In genomic region chr1:154324241-154324640, GRCh38 we compare ENCODE assay signal across 9 cellular contexts. TPM values are rescaled to one million over a fixed set of nuclear protein-coding genes. Genes with fewer than 3 reads are reported as not detected.
DNase-seq lines count a peak whose midpoint lies in the region; ATAC-seq and TF ChIP-seq lines count a peak whose summit lies in the region.
"Had no signal": no experiment of that assay in that cellular context is flagged by ENCODE, and none has a peak within 500 bp of the region (broad histone marks: within the 10 kb centered on the region; RNA-seq: fewer than 3 reads in every experiment).

No MANE protein-coding gene starts in this region.

- H3K36me3 ChIP-seq in left ventricle myocardium inferior (no peaks in the 10 kb centered on the region), upper lobe of right lung (no peaks in the 10 kb centered on the region)

- H3K27ac ChIP-seq in left ventricle myocardium inferior (replicated peaks) (no peak overlapping the region), upper lobe of right lung (no peak overlapping the region)
- H3K27ac ChIP-seq: HL-60 had no signal

- H3K4me1 ChIP-seq in left ventricle myocardium inferior (peaks cover 58% of the 10 kb centered on the region), upper lobe of right lung (peaks cover 39% of the 10 kb centered on the region)

- H3K4me3 Mint-ChIP-seq in activated naive CD8-positive, alpha-beta T cell treated with anti-CD3 and anti-CD28 coated beads, Interleukin-2, amount 50 U/mL, for 24 hours, result peak overlapping the region; percentile 98
- peak overlapping the region; percentile 93 for H3K4me3 Mint-ChIP-seq in mesothelial cell of epicardium

- H3K9me3 ChIP-seq in left ventricle myocardium inferior (replicated peaks) (no peaks in the 10 kb centered on the region), upper lobe of right lung (no peaks in the 10 kb centered on the region)

- no peaks in the 10 kb centered on the region for H3K36me3 Mint-ChIP-seq in activated naive CD8-positive, alpha-beta T cell treated with anti-CD3 and anti-CD28 coated beads, Interleukin-2, amount 50 U/mL, for 24 hours (ENCODE audit: low read depth)
- no peaks in the 10 kb centered on the region for H3K36me3 Mint-ChIP-seq in mesothelial cell of epicardium

- TF ChIP-seq CTCF in left ventricle myocardium inferior (IDR thresholded peaks at IDR 0.05; ENCODE audit: borderline replicate concordance), result no peak
- no peak for TF ChIP-seq CTCF in mesothelial cell of epicardium (IDR thresholded peaks at IDR 0.05; ENCODE audit: unreplicated experiment)
- TF ChIP-seq CTCF in upper lobe of right lung (IDR thresholded peaks at IDR 0.05), result no peak
- TF ChIP-seq CTCF in GM20000 (IDR thresholded peaks at IDR 0.05; ENCODE audit: extremely low read depth, missing control alignments), result no peak

- H3K27ac Mint-ChIP-seq in activated naive CD8-positive, alpha-beta T cell treated with anti-CD3 and anti-CD28 coated beads, Interleukin-2, amount 50 U/mL, for 24 hours, result peak overlapping the region; percentile 94
- H3K27ac Mint-ChIP-seq in mesothelial cell of epicardium, result no peak overlapping the region

- peaks cover 28% of the 10 kb centered on the region for H3K4me1 Mint-ChIP-seq in activated naive CD8-positive, alpha-beta T cell treated with anti-CD3 and anti-CD28 coated beads, Interleukin-2, amount 50 U/mL, for 24 hours
- H3K4me1 Mint-ChIP-seq in mesothelial cell of epicardium, result peaks cover 39% of the 10 kb centered on the region

- no peaks in the 10 kb centered on the region for H3K9me3 Mint-ChIP-seq in activated naive CD8-positive, alpha-beta T cell treated with anti-CD3 and anti-CD28 coated beads, Interleukin-2, amount 50 U/mL, for 24 hours
- H3K9me3 Mint-ChIP-seq in mesothelial cell of epicardium, result no peaks in the 10 kb centered on the region

- ATAC-seq in left cardiac atrium, result no peak
- no peak for ATAC-seq in activated naive CD8-positive, alpha-beta T cell treated with anti-CD3 and anti-CD28 coated beads, Interleukin-2, amount 50 U/mL, for 24 hours
- ATAC-seq in upper lobe of right lung, result no peak

- intact Hi-C loops in left ventricle myocardium inferior (cut with micrococcal nuclease) (no loop called here), left cardiac atrium (cut with DNase I) (no loop called here), upper lobe of right lung (cut with DNase I) (no loop called here)

- H3K27me3 ChIP-seq in left ventricle myocardium inferior (ENCODE audit: low read depth) (no peaks in the 10 kb centered on the region), upper lobe of right lung (no peaks in the 10 kb centered on the region)

- H3K4me3 ChIP-seq in left ventricle myocardium inferior (peak overlapping the region; percentile 85), upper lobe of right lung (peak overlapping the region; percentile 72)

- H3K27me3 Mint-ChIP-seq in activated naive CD8-positive, alpha-beta T cell treated with anti-CD3 and anti-CD28 coated beads, Interleukin-2, amount 50 U/mL, for 24 hours, result peaks cover 6% of the 10 kb centered on the region
- H3K27me3 Mint-ChIP-seq in mesothelial cell of epicardium (ENCODE audit: low read depth), result peaks cover 19% of the 10 kb centered on the region

- DNase-seq in left ventricle myocardium inferior (no peak), left cardiac atrium (no peak), mesothelial cell of epicardium (ENCODE audit: low spot score in 2 of 2, unreplicated experiment in 2 of 2) (no peak), upper lobe of right lung (no peak), SHP77 (lab: John Stamatoyannopoulos, UW) (no peak), GM20000 (ENCODE audit: low spot score) (no peak), GDM1 (lab: John Stamatoyannopoulos, UW) (no peak)
- DNase-seq in activated naive CD8-positive, alpha-beta T cell treated with anti-CD3 and anti-CD28 coated beads, Interleukin-2, amount 50 U/mL, for 24 hours, result no peak

RNA-seq across cellular contexts. Expression of gene ATP8B2, which starts 1.1 kb away (rescaled TPM):
- total RNA-seq in left ventricle myocardium inferior, result 11.8 TPM
- 10 to 100 TPM; 23.7 to 31.0 TPM for total RNA-seq in left cardiac atrium
- 37.5 to 38.8 TPM (median 38.6 TPM) in 3 replicates for total RNA-seq in mesothelial cell of epicardium
- total RNA-seq in upper lobe of right lung, result 35.2 TPM

RNA-seq across cellular contexts. Expression of gene AQP10, which starts 3.3 kb away (rescaled TPM):
- total RNA-seq in left ventricle myocardium inferior (0.16 TPM), left cardiac atrium (not detected), mesothelial cell of epicardium (0.57 to 1.00 TPM (median 0.60 TPM) in 3 replicates), upper lobe of right lung (0.64 TPM)

RNA-seq across cellular contexts. Expression of gene HAX1, which starts 51.8 kb away (rescaled TPM):
- total RNA-seq in left ventricle myocardium inferior (178 TPM), left cardiac atrium (100 to 1,000 TPM; 112 to 120 TPM), mesothelial cell of epicardium (34.7 to 38.3 TPM (median 36.8 TPM) in 3 replicates), upper lobe of right lung (78.2 TPM)
